In genomic region chr11:94636388-94636787, GRCh38 we compare ENCODE assay signal across 1 cellular context.
A peak's percentile ranks its signal among the peaks of the same experiment; 100 is the strongest.
TF ChIP-seq lines count a peak whose summit lies in the region.

No MANE protein-coding gene starts in this region.

TF ChIP-seq in K562, 482 proteins besides CTCF, POLR2A, EP300 and RAD21 (continued from another document):
- TF ChIP-seq VEZF1 (CRISPR knock-in tag; IDR thresholded peaks at IDR 0.05) (no peak), ARID1B (IDR thresholded peaks at IDR 0.05) (peak; percentile 50), MYNN (IDR thresholded peaks at IDR 0.05) (no peak), MYNN (CRISPR knock-in tag; IDR thresholded peaks at IDR 0.05) (no peak), SMAD4 (CRISPR knock-in tag; conservative IDR thresholded peaks at IDR 0.05) (0 out of 2 replicates have a peak, but pooled peaks have one; percentile 12), DMBX1 (CRISPR knock-in tag; IDR thresholded peaks at IDR 0.05; ENCODE audit: borderline replicate concordance) (no peak), PKNOX1 (IDR thresholded peaks at IDR 0.05) (peak; percentile 25; the same call in 1 of the 2 replicates), MAFG (tag; conservative IDR thresholded peaks at IDR 0.05) (peak; percentile 90), NFE2L1 (tag; IDR thresholded peaks at IDR 0.05; ENCODE audit: borderline replicate concordance, low read depth) (peak; percentile 12; the same call in 1 of the 2 replicates), SIN3A (IDR thresholded peaks at IDR 0.05; ENCODE audit: borderline replicate concordance in 2 of 2, control insufficient read depth in 1 of 2, low read depth in 2 of 2, low read length in 2 of 2) (no peak), KLF13 (tag; IDR thresholded peaks at IDR 0.05; ENCODE audit: borderline replicate concordance, low read depth) (no peak), C11orf30 (IDR thresholded peaks at IDR 0.05; ENCODE audit: low read depth) (peak; percentile 94), DACH1 (IDR thresholded peaks at IDR 0.05; ENCODE audit: partially characterized antibody) (no peak), NFE2 (IDR thresholded peaks at IDR 0.05; ENCODE audit: low read depth) (peak; percentile 68), PRMT5 (CRISPR knock-in tag; IDR thresholded peaks at IDR 0.05) (no peak), ZC3H11A (IDR thresholded peaks at IDR 0.05; ENCODE audit: low read depth, low read length) (no peak), BACH1 (tag; IDR thresholded peaks at IDR 0.05) (0 out of 2 replicates have a peak, but pooled peaks have one; percentile 19), ZNF316 (IDR thresholded peaks at IDR 0.05) (peak; percentile 97), RHOXF2B (CRISPR knock-in tag; conservative IDR thresholded peaks at IDR 0.05) (no peak), SMC3 (conservative IDR thresholded peaks at IDR 0.05; ENCODE audit: insufficient read depth, low read depth, low read length) (no peak)
